In the genomic region with DNA sequence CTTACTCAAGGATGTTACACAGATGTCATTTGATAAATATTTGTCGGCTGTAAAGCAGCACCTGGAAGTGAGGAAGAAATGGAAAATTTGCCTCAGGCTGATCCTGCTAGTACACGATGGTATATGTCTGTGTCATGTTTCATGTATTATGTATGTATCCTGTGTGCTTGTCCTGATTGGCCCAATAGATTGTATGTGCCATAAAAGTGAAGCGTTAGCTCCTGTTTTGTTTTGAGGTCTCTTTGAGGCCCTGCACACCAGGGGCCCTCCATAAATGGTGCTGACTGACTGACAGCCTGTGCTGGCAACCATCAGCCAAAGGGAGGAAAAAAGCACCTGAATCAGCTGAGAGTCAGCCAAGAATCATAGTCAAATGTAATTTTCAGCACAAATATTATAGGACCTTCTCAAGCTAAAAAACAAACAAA, we compare ENCODE assay signal across 11 cellular contexts. TPM values are rescaled to one million over a fixed set of nuclear protein-coding genes. Genes with fewer than 3 reads are reported as not detected.
DNase-seq lines count a peak whose midpoint lies in the region; ATAC-seq and TF ChIP-seq lines count a peak whose summit lies in the region.
"Had no signal": no experiment of that assay in that cellular context is flagged by ENCODE, and none has a peak within 500 bp of the region (broad histone marks: within the 10 kb centered on the region; RNA-seq: fewer than 3 reads in every experiment).

No MANE protein-coding gene starts in this region.

- H3K27ac Mint-ChIP-seq in T-helper 17 cell (peak overlapping the region; percentile 75), endodermal cell (no peak overlapping the region)

- H3K36me3 ChIP-seq in stomach smooth muscle (ENCODE audit: control insufficient read depth in 2 of 2, insufficient read depth in 2 of 2, low read length in 2 of 2) (no peaks in the 10 kb centered on the region), endodermal cell (ENCODE audit: control insufficient read depth, insufficient read depth, low read length) (no peaks in the 10 kb centered on the region)
- H3K36me3 ChIP-seq: upper lobe of right lung had no signal

- DNase-seq in Right ventricle myocardium superior (no peak), Right ventricle myocardium inferior (ENCODE audit: missing footprints) (no peak), T-helper 17 cell (no peak), foreskin keratinocyte (peak; percentile 87 to 96), endodermal cell (no peak), NOMO-1 treated with DMSO at 0.1 percent for 48 hours (lab: John Stamatoyannopoulos, UW; ENCODE audit: unreplicated experiment) (no peak)
- DNase-seq: NCI-H2171 treated with DMSO at 0.1 percent for 48 hours, upper lobe of right lung had no signal

- TF ChIP-seq CTCF in foreskin keratinocyte (conservative IDR thresholded peaks at IDR 0.05) (no peak), endodermal cell (conservative IDR thresholded peaks at IDR 0.05) (no peak)

- H3K4me1 ChIP-seq in foreskin keratinocyte = peaks cover 12% of the 10 kb centered on the region
- peaks cover 11% of the 10 kb centered on the region for H3K4me1 ChIP-seq in stomach smooth muscle (ENCODE audit: control insufficient read depth, insufficient read depth, low read length)
- peaks cover 6% of the 10 kb centered on the region for H3K4me1 ChIP-seq in endodermal cell (ENCODE audit: control insufficient read depth, insufficient read depth, low read length)

- no peaks in the 10 kb centered on the region for H3K9me3 ChIP-seq in T-helper 17 cell (ENCODE audit: control insufficient read depth, low read length, poor library complexity, severe bottlenecking)
- H3K9me3 ChIP-seq in stomach smooth muscle (ENCODE audit: control insufficient read depth in 2 of 2, low read length in 2 of 2) = no peaks in the 10 kb centered on the region
- no peaks in the 10 kb centered on the region for H3K9me3 ChIP-seq in endodermal cell (ENCODE audit: control insufficient read depth, low read length)
- H3K9me3 ChIP-seq: upper lobe of right lung had no signal

- intact Hi-C loops in Right ventricle myocardium superior (cut with DNase I) = no loop called here
- intact Hi-C loops in Right ventricle myocardium inferior (cut with DNase I) = no loop called here

- no peaks in the 10 kb centered on the region for H3K9me3 Mint-ChIP-seq in endodermal cell

- H3K27me3 Mint-ChIP-seq in T-helper 17 cell (no peaks in the 10 kb centered on the region), endodermal cell (ENCODE audit: insufficient read depth) (no peaks in the 10 kb centered on the region)

- H3K9ac ChIP-seq in stomach smooth muscle (ENCODE audit: low read length in 2 of 2) = no peak overlapping the region
- no peak overlapping the region for H3K9ac ChIP-seq in endodermal cell (ENCODE audit: extremely low read depth, low read length, poor library complexity, severe bottlenecking)

- H3K4me3 ChIP-seq in stomach smooth muscle (ENCODE audit: low read length in 2 of 2) (peak overlapping the region in 1 of 2 donors; percentile 44), endodermal cell (ENCODE audit: low read length) (no peak overlapping the region)
- H3K4me3 ChIP-seq: upper lobe of right lung had no signal

- H3K36me3 Mint-ChIP-seq in T-helper 17 cell (ENCODE audit: low read depth) (no peaks in the 10 kb centered on the region), endodermal cell (ENCODE audit: low read depth) (no peaks in the 10 kb centered on the region)

- H3K27me3 ChIP-seq in foreskin keratinocyte (no peaks in the 10 kb centered on the region), stomach smooth muscle (ENCODE audit: control insufficient read depth in 1 of 2, insufficient read depth in 2 of 2, low read length in 2 of 2) (no peaks in the 10 kb centered on the region), endodermal cell (ENCODE audit: control insufficient read depth, insufficient read depth, low read length, poor library complexity, severe bottlenecking) (no peaks in the 10 kb centered on the region)
- H3K27me3 ChIP-seq: upper lobe of right lung had no signal

- H3K27ac ChIP-seq in foreskin keratinocyte = peak overlapping the region; percentile 83
- H3K27ac ChIP-seq in stomach smooth muscle (ENCODE audit: low read length) = peak overlapping the region; percentile 58
- H3K27ac ChIP-seq in endodermal cell (ENCODE audit: low read depth, low read length) = no peak overlapping the region
- H3K27ac ChIP-seq: upper lobe of right lung had no signal

- WGBS in endodermal cell (ENCODE audit: insufficient coverage in 1 of 2, insufficient read length in 1 of 2), 2 experiments = 60 to 78% methylated on average over 2 to 3 of the region's 3 CpGs

- no peak overlapping the region for H3K4me3 Mint-ChIP-seq in T-helper 17 cell
- no peak overlapping the region for H3K4me3 Mint-ChIP-seq in endodermal cell

- ATAC-seq in Right ventricle myocardium superior (ENCODE audit: poor library complexity) (peak; percentile 42), Right ventricle myocardium inferior (no peak), T-helper 17 cell (peak; percentile 51), foreskin keratinocyte (peak; percentile 96), GM19324 (IDR thresholded peaks at IDR 0.05; ENCODE audit: low FRiP score, unreplicated experiment) (no peak)
- ATAC-seq: HCT116, upper lobe of right lung had no signal

- H3K4me1 Mint-ChIP-seq in T-helper 17 cell = peaks cover 19% of the 10 kb centered on the region
- peaks cover 11% of the 10 kb centered on the region for H3K4me1 Mint-ChIP-seq in endodermal cell

RNA-seq across cellular contexts. Expression of gene LNPEP, which starts 11.8 kb away (rescaled TPM):
- 44.4 TPM for total RNA-seq in Right ventricle myocardium superior
- 49.6 TPM for total RNA-seq in Right ventricle myocardium inferior
- total RNA-seq in T-helper 17 cell = 10 to 100 TPM; 72.4 to 80.7 TPM
- 28.9 and 30.7 TPM in 2 replicates for total RNA-seq in foreskin keratinocyte
- 2.9 and 3.1 TPM in 2 replicates for polyA plus RNA-seq in foreskin keratinocyte
- 10 to 100 TPM; 11.2 to 12.3 TPM for total RNA-seq in endodermal cell
- polyA plus RNA-seq in endodermal cell (2013, experiment 1 of 2) = 6.3 TPM
- 6.3 TPM for polyA plus RNA-seq in endodermal cell (2013, experiment 2 of 2)

RNA-seq across cellular contexts. Expression of gene ERAP2, which starts 47.7 kb away (rescaled TPM):
- 5.3 TPM for total RNA-seq in Right ventricle myocardium superior
- total RNA-seq in Right ventricle myocardium inferior = 6.4 TPM
- 10 to 100 TPM; 42.7 to 65.6 TPM for total RNA-seq in T-helper 17 cell
- 29.8 and 66.7 TPM in 2 replicates for total RNA-seq in foreskin keratinocyte
- 11.6 and 23.3 TPM in 2 replicates for polyA plus RNA-seq in foreskin keratinocyte
- total RNA-seq in endodermal cell = not detected
- not detected for polyA plus RNA-seq in endodermal cell (2013, experiment 1 of 2)
- not detected for polyA plus RNA-seq in endodermal cell (2013, experiment 2 of 2)

Comparison
In these comparisons a context has a peak if more than half of its experiments do, and no peak if none do; other contexts are left out.
1. ATAC-seq: peak in Right ventricle myocardium superior (single experiment), T-helper 17 cell (single experiment) and foreskin keratinocyte (single experiment); none in Right ventricle myocardium inferior (single experiment) and GM19324 (single experiment).
2. DNase-seq: peak in foreskin keratinocyte (2 of 2); none in Right ventricle myocardium superior (single experiment), Right ventricle myocardium inferior (single experiment), T-helper 17 cell (0 of 3), endodermal cell (single experiment) and NOMO-1 treated with DMSO at 0.1 percent for 48 hours (single experiment).